In the genomic region with DNA sequence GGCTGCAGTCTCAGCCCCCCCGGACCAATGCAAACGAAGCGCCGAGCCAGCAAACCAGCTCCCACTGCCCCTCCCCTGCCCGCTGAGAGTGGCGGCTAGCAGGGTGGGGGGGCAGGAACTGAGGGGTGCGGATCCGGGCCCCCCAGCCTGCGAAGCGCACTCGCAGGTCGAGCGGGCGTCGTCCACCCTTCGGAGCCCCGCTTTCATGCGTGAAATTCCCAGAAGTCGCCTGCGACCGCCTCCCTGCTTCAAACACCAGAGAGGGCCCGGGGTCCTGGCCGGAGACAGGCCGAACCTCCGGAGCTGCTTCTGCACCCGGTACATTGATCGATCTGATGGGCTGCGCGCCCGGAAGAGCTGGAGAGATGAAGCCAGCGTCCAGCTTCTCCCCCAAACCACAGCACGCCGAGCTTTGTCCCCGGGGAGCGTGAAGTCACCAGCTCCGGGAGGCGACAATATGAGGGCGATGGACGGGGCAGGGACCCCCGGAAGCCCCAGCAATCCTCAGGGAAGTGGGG, we compare ENCODE assay signal across 8 cellular contexts. TPM values are rescaled to one million over a fixed set of nuclear protein-coding genes. Genes with fewer than 3 reads are reported as not detected.
A peak's percentile ranks its signal among the peaks of the same experiment; 100 is the strongest.
DNase-seq lines count a peak whose midpoint lies in the region; ATAC-seq and TF ChIP-seq lines count a peak whose summit lies in the region.

No MANE protein-coding gene starts in this region.

- DNase-seq in Calu3 (peak; percentile 70), OCI-M1 (lab: John Stamatoyannopoulos, UW) (peak; percentile 79), glutamatergic neuron (peak; percentile 87), osteoblast (ENCODE audit: insufficient read length, low spot score, missing footprints) (peak; percentile 91), amniotic stem cell (lab: John Stamatoyannopoulos, UW) (no peak)
- DNase-seq in activated naive CD4-positive, alpha-beta T cell treated with anti-CD3 and anti-CD28 coated beads for 36 hours: peak; percentile 52

- H3K27me3 Mint-ChIP-seq in Calu3 (ENCODE audit: unreplicated experiment): no peaks in the 10 kb centered on the region
- no peaks in the 10 kb centered on the region for H3K27me3 Mint-ChIP-seq in activated naive CD4-positive, alpha-beta T cell treated with anti-CD3 and anti-CD28 coated beads for 36 hours (ENCODE audit: low read depth)
- H3K27me3 Mint-ChIP-seq in glutamatergic neuron (ENCODE audit: unreplicated experiment): peaks cover 29% of the 10 kb centered on the region

- peaks cover 9% of the 10 kb centered on the region for H3K27me3 ChIP-seq in osteoblast (ENCODE audit: insufficient read depth, low read length)

- H3K4me1 Mint-ChIP-seq in Calu3 (ENCODE audit: low read depth, unreplicated experiment) (peaks cover 47% of the 10 kb centered on the region), glutamatergic neuron (ENCODE audit: low read depth, unreplicated experiment) (peaks cover 20% of the 10 kb centered on the region)
- H3K4me1 Mint-ChIP-seq in activated naive CD4-positive, alpha-beta T cell treated with anti-CD3 and anti-CD28 coated beads for 36 hours (ENCODE audit: low read depth): peaks cover 32% of the 10 kb centered on the region

- H3K27ac ChIP-seq in osteoblast (ENCODE audit: low read depth, low read length): no peak overlapping the region

- BruUV-seq in Calu3 (replicated peaks; lab: Mats Ljungman, UMichigan): no TSS peak

- H4K20me1 ChIP-seq in osteoblast (ENCODE audit: insufficient read depth, low read length): peaks cover 32% of the 10 kb centered on the region

- peak overlapping the region; percentile 83 for H3K4me2 ChIP-seq in osteoblast (ENCODE audit: insufficient read depth, low read length)

- intact Hi-C loops in Calu3 (cut with micrococcal nuclease; ENCODE audit: unreplicated experiment): no loop called here
- intact Hi-C loops in activated naive CD4-positive, alpha-beta T cell treated with anti-CD3 and anti-CD28 coated beads for 36 hours (cut with micrococcal nuclease): loop anchor here (1.0 to 5.0 kb wide), 8 partner anchors 53 to 596 kb away; a partner anchor contains a TSS

- H3K4me3 Mint-ChIP-seq in Calu3 (ENCODE audit: low read depth, unreplicated experiment): peak overlapping the region; percentile 81
- peak overlapping the region; percentile 80 for H3K4me3 Mint-ChIP-seq in activated naive CD4-positive, alpha-beta T cell treated with anti-CD3 and anti-CD28 coated beads for 36 hours
- H3K4me3 Mint-ChIP-seq in glutamatergic neuron (ENCODE audit: unreplicated experiment): peak overlapping the region; percentile 85

- H3K9me3 ChIP-seq in osteoblast (ENCODE audit: low read depth, low read length): no peaks in the 10 kb centered on the region

- TF ChIP-seq CTCF in Calu3 (IDR thresholded peaks at IDR 0.05; ENCODE audit: unreplicated experiment): no peak
- no peak for TF ChIP-seq CTCF in glutamatergic neuron (IDR thresholded peaks at IDR 0.05; ENCODE audit: partially characterized antibody, unreplicated experiment)
- no peak for TF ChIP-seq CTCF in osteoblast (IDR thresholded peaks at IDR 0.05; ENCODE audit: extremely low read depth, low read depth, low read length)

- H3K36me3 Mint-ChIP-seq in Calu3 (ENCODE audit: insufficient read depth, unreplicated experiment) (peaks cover 59% of the 10 kb centered on the region), glutamatergic neuron (ENCODE audit: unreplicated experiment) (no peaks in the 10 kb centered on the region)
- peaks cover 30% of the 10 kb centered on the region for H3K36me3 Mint-ChIP-seq in activated naive CD4-positive, alpha-beta T cell treated with anti-CD3 and anti-CD28 coated beads for 36 hours (ENCODE audit: low read depth)

- CTCF ChIA-PET in Calu3 (lab: Charles Lee): interaction anchor here (0.6 to 1.6 kb wide), 4 partner anchors 33 to 237 kb away, joined by 3 to 6 read pairs (median 5); a partner anchor contains a TSS
- CTCF ChIA-PET in activated naive CD4-positive, alpha-beta T cell treated with anti-CD3 and anti-CD28 coated beads for 36 hours (lab: Charles Lee): interaction anchor here (0.5 to 1.6 kb wide), 7 partner anchors 16 to 268 kb away, joined by 3 read pairs; no protein-coding TSS in a partner anchor

- peak overlapping the region; percentile 77 for H2AFZ ChIP-seq in osteoblast (ENCODE audit: low read length)

- H3K9me3 Mint-ChIP-seq in Calu3 (ENCODE audit: low read depth, unreplicated experiment) (no peaks in the 10 kb centered on the region), glutamatergic neuron (ENCODE audit: unreplicated experiment) (peaks cover 23% of the 10 kb centered on the region)
- H3K9me3 Mint-ChIP-seq in activated naive CD4-positive, alpha-beta T cell treated with anti-CD3 and anti-CD28 coated beads for 36 hours: no peaks in the 10 kb centered on the region

- H3K79me2 ChIP-seq in osteoblast (ENCODE audit: insufficient read depth, low read length): peaks cover 8% of the 10 kb centered on the region

- H3K4me1 ChIP-seq in osteoblast (ENCODE audit: insufficient read depth, low read length): peaks cover 18% of the 10 kb centered on the region

- H3K27ac Mint-ChIP-seq in Calu3 (ENCODE audit: unreplicated experiment): peak overlapping the region; percentile 63
- peak overlapping the region; percentile 91 for H3K27ac Mint-ChIP-seq in activated naive CD4-positive, alpha-beta T cell treated with anti-CD3 and anti-CD28 coated beads for 36 hours
- peak overlapping the region; percentile 92 for H3K27ac Mint-ChIP-seq in glutamatergic neuron (ENCODE audit: unreplicated experiment)

- peaks cover 10% of the 10 kb centered on the region for H3K36me3 ChIP-seq in osteoblast (ENCODE audit: insufficient read depth, low read length)

- H3K4me3 ChIP-seq in osteoblast (ENCODE audit: insufficient read depth, low read length): peak overlapping the region; percentile 77

- peak; percentile 22 for ATAC-seq in HG02763 (IDR thresholded peaks at IDR 0.05; ENCODE audit: unreplicated experiment)
- ATAC-seq in GM18873 (IDR thresholded peaks at IDR 0.05; ENCODE audit: low FRiP score, unreplicated experiment): no peak

RNA-seq across cellular contexts. Expression of a gene that starts 0.6 kb away (rescaled TPM):
- total RNA-seq in Calu3 (2022): 35.0 and 35.5 TPM in 2 replicates
- 10 to 100 TPM; 18.5 to 19.4 TPM for total RNA-seq in activated naive CD4-positive, alpha-beta T cell treated with anti-CD3 and anti-CD28 coated beads for 36 hours
- total RNA-seq in glutamatergic neuron (ENCODE audit: unreplicated experiment): 98.9 TPM
- 13.8 and 15.2 TPM in 2 replicates for total RNA-seq in osteoblast

RNA-seq across cellular contexts. Expression of a gene that starts 52.6 kb away (rescaled TPM):
- 68.8 and 75.2 TPM in 2 replicates for total RNA-seq in Calu3 (2022)
- total RNA-seq in activated naive CD4-positive, alpha-beta T cell treated with anti-CD3 and anti-CD28 coated beads for 36 hours: 10 to 100 TPM; 77.1 to 78.7 TPM
- 64.1 TPM for total RNA-seq in glutamatergic neuron (ENCODE audit: unreplicated experiment)
- total RNA-seq in osteoblast: 68.0 and 71.0 TPM in 2 replicates

RNA-seq across cellular contexts. Expression of a gene that starts 54.5 kb away (rescaled TPM):
- total RNA-seq in Calu3 (2022): 6.2 and 7.5 TPM in 2 replicates
- 10 to 100 TPM; 27.4 to 28.6 TPM for total RNA-seq in activated naive CD4-positive, alpha-beta T cell treated with anti-CD3 and anti-CD28 coated beads for 36 hours
- total RNA-seq in glutamatergic neuron (ENCODE audit: unreplicated experiment): 38.8 TPM
- total RNA-seq in osteoblast: 31.5 and 40.1 TPM in 2 replicates
